In genomic region chr2:74438248-74438647, GRCh38 we compare ENCODE assay signal across 18 cellular contexts. TPM values are rescaled to one million over a fixed set of nuclear protein-coding genes. Genes with fewer than 3 reads are reported as not detected.
A peak's percentile ranks its signal among the peaks of the same experiment; 100 is the strongest.
DNase-seq lines count a peak whose midpoint lies in the region; ATAC-seq, FAIRE-seq and TF ChIP-seq lines count a peak whose summit lies in the region.
"Had no signal": no experiment of that assay in that cellular context is flagged by ENCODE, and none has a peak within 500 bp of the region (broad histone marks: within the 10 kb centered on the region; RNA-seq: fewer than 3 reads in every experiment).

No MANE protein-coding gene starts in this region.

- intact Hi-C loops in natural killer cell (cut with micrococcal nuclease), result no loop called here
- intact Hi-C loops in dendritic cell treated with granulocyte-macrophage colony-stimulating factor and Interleukin-4, amounts not matched to agents 40 ng/mL and 50 ng/mL, for 4 days (cut with micrococcal nuclease), result no loop called here
- intact Hi-C loops in activated CD4-positive, alpha-beta memory T cell treated with anti-CD3 and anti-CD28 coated beads for 36 hours (cut with micrococcal nuclease), result no loop called here

- peaks cover 18% of the 10 kb centered on the region for H3K4me1 ChIP-seq in neural progenitor cell

- peaks cover 39% of the 10 kb centered on the region for H3F3A ChIP-seq in neural progenitor cell (ENCODE audit: low read depth)

- H3K27me3 Mint-ChIP-seq in natural killer cell (ENCODE audit: low read depth in 2 of 2) (peaks cover 0 to 11% of the 10 kb centered on the region in 2 donors), neural progenitor cell (ENCODE audit: insufficient read depth, low read depth) (peaks cover 22% of the 10 kb centered on the region)
- no peaks in the 10 kb centered on the region for H3K27me3 Mint-ChIP-seq in natural killer cell treated with Interleukin-12 subunit alpha and Interleukin-12 subunit beta and Interleukin-15 and Interleukin-18, amount 100 ng/mL, for 72 hours
- H3K27me3 Mint-ChIP-seq in dendritic cell treated with granulocyte-macrophage colony-stimulating factor and Interleukin-4, amounts not matched to agents 40 ng/mL and 50 ng/mL, for 4 days, result peaks cover 44% of the 10 kb centered on the region
- H3K27me3 Mint-ChIP-seq in activated CD4-positive, alpha-beta memory T cell treated with anti-CD3 and anti-CD28 coated beads for 36 hours, result peaks cover 22% of the 10 kb centered on the region

- peaks cover 7% of the 10 kb centered on the region for H3K27me3 ChIP-seq in neural progenitor cell

- H3K4me1 Mint-ChIP-seq in natural killer cell (peaks cover 27 to 38% of the 10 kb centered on the region in 2 donors), neural progenitor cell (peaks cover 36% of the 10 kb centered on the region)
- peaks cover 23 to 34% of the 10 kb centered on the region in 2 donors for H3K4me1 Mint-ChIP-seq in natural killer cell treated with Interleukin-12 subunit alpha and Interleukin-12 subunit beta and Interleukin-15 and Interleukin-18, amount 100 ng/mL, for 72 hours (ENCODE audit: low read depth in 2 of 2)
- peaks cover 67% of the 10 kb centered on the region for H3K4me1 Mint-ChIP-seq in dendritic cell treated with granulocyte-macrophage colony-stimulating factor and Interleukin-4, amounts not matched to agents 40 ng/mL and 50 ng/mL, for 4 days (ENCODE audit: low read depth)
- peaks cover 10% of the 10 kb centered on the region for H3K4me1 Mint-ChIP-seq in activated CD4-positive, alpha-beta memory T cell treated with anti-CD3 and anti-CD28 coated beads for 36 hours (ENCODE audit: low read depth)

- ATAC-seq in natural killer cell (no peak), GM21717 (IDR thresholded peaks at IDR 0.05; ENCODE audit: unreplicated experiment) (no peak), HG02759 (IDR thresholded peaks at IDR 0.05; ENCODE audit: unreplicated experiment) (no peak)
- no peak for ATAC-seq in natural killer cell treated with Interleukin-12 subunit alpha and Interleukin-12 subunit beta and Interleukin-15 and Interleukin-18, amount 100 ng/mL, for 72 hours
- ATAC-seq: left colon had no signal

- no peaks in the 10 kb centered on the region for H3K9me3 ChIP-seq in neural progenitor cell (ENCODE audit: low read depth)
- H3K9me3 ChIP-seq: uterus had no signal

- H3K36me3 ChIP-seq in neural progenitor cell, result no peaks in the 10 kb centered on the region
- H3K36me3 ChIP-seq: uterus had no signal

- H3K27ac Mint-ChIP-seq in natural killer cell, result peak overlapping the region; percentile 27 to 28
- peak overlapping the region in 1 of 2 donors; percentile 71 for H3K27ac Mint-ChIP-seq in natural killer cell treated with Interleukin-12 subunit alpha and Interleukin-12 subunit beta and Interleukin-15 and Interleukin-18, amount 100 ng/mL, for 72 hours
- peak overlapping the region; percentile 14 for H3K27ac Mint-ChIP-seq in dendritic cell treated with granulocyte-macrophage colony-stimulating factor and Interleukin-4, amounts not matched to agents 40 ng/mL and 50 ng/mL, for 4 days
- H3K27ac Mint-ChIP-seq in neural progenitor cell, result peak overlapping the region; percentile 5
- no peak overlapping the region for H3K27ac Mint-ChIP-seq in activated CD4-positive, alpha-beta memory T cell treated with anti-CD3 and anti-CD28 coated beads for 36 hours
- H3K27ac Mint-ChIP-seq: T-helper 2 cell treated with Interferon-gamma antibody and Interleukin-4, amounts not matched to agents 5 μg/mL and 100 μg/mL, for 36 hours had no signal

- no peak overlapping the region for H3K27ac ChIP-seq in neural progenitor cell
- H3K27ac ChIP-seq: uterus had no signal

- H3K36me3 Mint-ChIP-seq in natural killer cell (no peaks in the 10 kb centered on the region), neural progenitor cell (peaks cover 13% of the 10 kb centered on the region)
- no peaks in the 10 kb centered on the region for H3K36me3 Mint-ChIP-seq in natural killer cell treated with Interleukin-12 subunit alpha and Interleukin-12 subunit beta and Interleukin-15 and Interleukin-18, amount 100 ng/mL, for 72 hours
- peaks cover 6% of the 10 kb centered on the region for H3K36me3 Mint-ChIP-seq in dendritic cell treated with granulocyte-macrophage colony-stimulating factor and Interleukin-4, amounts not matched to agents 40 ng/mL and 50 ng/mL, for 4 days (ENCODE audit: low read depth)
- no peaks in the 10 kb centered on the region for H3K36me3 Mint-ChIP-seq in activated CD4-positive, alpha-beta memory T cell treated with anti-CD3 and anti-CD28 coated beads for 36 hours
- H3K36me3 Mint-ChIP-seq: CD8-positive, alpha-beta memory T cell had no signal

- peaks cover 18% of the 10 kb centered on the region for H4K20me1 ChIP-seq in neural progenitor cell (ENCODE audit: low read depth)

- no peak overlapping the region for H3K4me3 ChIP-seq in neural progenitor cell
- H3K4me3 ChIP-seq: uterus had no signal

- FAIRE-seq in D721Med (lab: Jason Lieb, UNC), result no peak

- peaks cover 55% of the 10 kb centered on the region for H3K79me2 ChIP-seq in neural progenitor cell (ENCODE audit: low read depth)

- H3K9me3 Mint-ChIP-seq in natural killer cell (no peaks in the 10 kb centered on the region), neural progenitor cell (no peaks in the 10 kb centered on the region)
- H3K9me3 Mint-ChIP-seq in natural killer cell treated with Interleukin-12 subunit alpha and Interleukin-12 subunit beta and Interleukin-15 and Interleukin-18, amount 100 ng/mL, for 72 hours, result no peaks in the 10 kb centered on the region
- H3K9me3 Mint-ChIP-seq in dendritic cell treated with granulocyte-macrophage colony-stimulating factor and Interleukin-4, amounts not matched to agents 40 ng/mL and 50 ng/mL, for 4 days, result no peaks in the 10 kb centered on the region
- no peaks in the 10 kb centered on the region for H3K9me3 Mint-ChIP-seq in activated CD4-positive, alpha-beta memory T cell treated with anti-CD3 and anti-CD28 coated beads for 36 hours
- H3K9me3 Mint-ChIP-seq: T-helper 2 cell treated with Interferon-gamma antibody and Interleukin-4, amounts not matched to agents 5 μg/mL and 100 μg/mL, for 36 hours had no signal

- CTCF ChIA-PET in activated CD4-positive, alpha-beta memory T cell treated with anti-CD3 and anti-CD28 coated beads for 36 hours (lab: Charles Lee), result interaction anchor here (0.6 kb wide), 1 partner anchor 494 kb away, joined by 3 read pairs; no protein-coding TSS in a partner anchor

- H3K9ac ChIP-seq in neural progenitor cell, result peak overlapping the region; percentile 12

- DNase-seq in natural killer cell (no peak), neural progenitor cell (ENCODE audit: low spot score) (no peak), D721Med (ENCODE audit: insufficient read length, low spot score) (no peak)
- DNase-seq in natural killer cell treated with Interleukin-12 subunit alpha and Interleukin-12 subunit beta and Interleukin-15 and Interleukin-18, amount 100 ng/mL, for 72 hours (ENCODE audit: low spot score), result no peak
- DNase-seq in activated CD4-positive, alpha-beta memory T cell treated with anti-CD3 and anti-CD28 coated beads for 36 hours, result no peak
- DNase-seq: CD8-positive, alpha-beta memory T cell; hypothalamus; left colon; MV-4-11; NCI-H2029; NCI-H524; SHP77 treated with DMSO at 0.1 percent for 48 hours; stimulated activated naive CD4-positive, alpha-beta T cell treated with Interleukin-2 at 50 U/mL for 16 hours; uterus had no signal

- H2AFZ ChIP-seq in neural progenitor cell (replicated peaks), result no peak overlapping the region

- no peak overlapping the region for H3K4me3 Mint-ChIP-seq in natural killer cell
- H3K4me3 Mint-ChIP-seq in natural killer cell treated with Interleukin-12 subunit alpha and Interleukin-12 subunit beta and Interleukin-15 and Interleukin-18, amount 100 ng/mL, for 72 hours, result no peak overlapping the region
- no peak overlapping the region for H3K4me3 Mint-ChIP-seq in dendritic cell treated with granulocyte-macrophage colony-stimulating factor and Interleukin-4, amounts not matched to agents 40 ng/mL and 50 ng/mL, for 4 days
- H3K4me3 Mint-ChIP-seq in neural progenitor cell, result peak overlapping the region; percentile 92
- no peak overlapping the region for H3K4me3 Mint-ChIP-seq in activated CD4-positive, alpha-beta memory T cell treated with anti-CD3 and anti-CD28 coated beads for 36 hours
- H3K4me3 Mint-ChIP-seq: CD8-positive, alpha-beta memory T cell; T-helper 2 cell treated with Interferon-gamma antibody and Interleukin-4, amounts not matched to agents 5 μg/mL and 100 μg/mL, for 36 hours had no signal

- TF ChIP-seq CTCF in natural killer cell (IDR thresholded peaks at IDR 0.05) (no peak), neural progenitor cell (IDR thresholded peaks at IDR 0.05) (no peak), D721Med (IDR thresholded peaks at IDR 0.05; ENCODE audit: insufficient read depth, missing control alignments) (no peak)

- POLR2A ChIA-PET in activated CD4-positive, alpha-beta memory T cell treated with anti-CD3 and anti-CD28 coated beads for 36 hours (lab: Charles Lee), result no interaction called here

- H3K4me2 ChIP-seq in neural progenitor cell, result peak overlapping the region; percentile 98

RNA-seq across cellular contexts. Expression of gene RTKN, which starts 3.5 kb away (rescaled TPM):
- 10 to 100 TPM; 11.0 to 26.5 (median 15.1) TPM for total RNA-seq in natural killer cell
- 10 to 100 TPM in 1 of 2 donors, 1 to 10 TPM in 1; 4.6 to 11.6 TPM for total RNA-seq in natural killer cell treated with Interleukin-12 subunit alpha and Interleukin-12 subunit beta and Interleukin-15 and Interleukin-18, amount 100 ng/mL, for 72 hours
- total RNA-seq in neural progenitor cell (ENCODE audit: low replicate concordance), result 11.4 and 40.0 TPM in 2 replicates
- 1 to 10 TPM; 1.4 to 1.6 TPM for total RNA-seq in activated CD4-positive, alpha-beta memory T cell treated with anti-CD3 and anti-CD28 coated beads for 36 hours

RNA-seq across cellular contexts. Expression of gene INO80B, which starts 16.6 kb away (rescaled TPM):
- total RNA-seq in natural killer cell (10 to 100 TPM; 34.0 to 48.0 (median 37.7) TPM), neural progenitor cell (ENCODE audit: low replicate concordance) (8.7 and 15.9 TPM in 2 replicates)
- total RNA-seq in natural killer cell treated with Interleukin-12 subunit alpha and Interleukin-12 subunit beta and Interleukin-15 and Interleukin-18, amount 100 ng/mL, for 72 hours, result 10 to 100 TPM; 42.3 to 45.6 TPM
- 10 to 100 TPM; 32.8 to 35.0 TPM for total RNA-seq in activated CD4-positive, alpha-beta memory T cell treated with anti-CD3 and anti-CD28 coated beads for 36 hours

RNA-seq across cellular contexts. Expression of gene WDR54, which starts 16.7 kb away (rescaled TPM):
- total RNA-seq in natural killer cell (10 to 100 TPM; 28.0 to 35.3 (median 28.0) TPM), neural progenitor cell (ENCODE audit: low replicate concordance) (88.1 and 138 TPM in 2 replicates)
- 10 to 100 TPM; 41.8 to 44.9 TPM for total RNA-seq in natural killer cell treated with Interleukin-12 subunit alpha and Interleukin-12 subunit beta and Interleukin-15 and Interleukin-18, amount 100 ng/mL, for 72 hours
- 100 to 1,000 TPM; 101 TPM for total RNA-seq in activated CD4-positive, alpha-beta memory T cell treated with anti-CD3 and anti-CD28 coated beads for 36 hours

RNA-seq across cellular contexts. Expression of gene C2orf81, which starts 16.8 kb away (rescaled TPM):
- total RNA-seq in natural killer cell (1 to 10 TPM; 1.7 to 3.2 (median 1.7) TPM), neural progenitor cell (ENCODE audit: low replicate concordance) (1.8 and 6.0 TPM in 2 replicates)
- total RNA-seq in natural killer cell treated with Interleukin-12 subunit alpha and Interleukin-12 subunit beta and Interleukin-15 and Interleukin-18, amount 100 ng/mL, for 72 hours, result 1 to 10 TPM; 1.7 to 2.2 TPM
- total RNA-seq in activated CD4-positive, alpha-beta memory T cell treated with anti-CD3 and anti-CD28 coated beads for 36 hours, result 1 to 10 TPM; 2.4 to 2.8 TPM

RNA-seq across cellular contexts. Expression of gene WBP1, which starts 20.0 kb away (rescaled TPM):
- total RNA-seq in natural killer cell, result 10 to 100 TPM; 65.1 to 68.3 (median 65.4) TPM
- 10 to 100 TPM; 28.6 to 48.0 TPM for total RNA-seq in natural killer cell treated with Interleukin-12 subunit alpha and Interleukin-12 subunit beta and Interleukin-15 and Interleukin-18, amount 100 ng/mL, for 72 hours
- total RNA-seq in neural progenitor cell (ENCODE audit: low replicate concordance), result 38.2 and 132 TPM in 2 replicates
- 10 to 100 TPM; 32.9 to 35.9 TPM for total RNA-seq in activated CD4-positive, alpha-beta memory T cell treated with anti-CD3 and anti-CD28 coated beads for 36 hours
